Comparison of ENCODE assay signal across 33 cellular contexts in the genomic region with DNA sequence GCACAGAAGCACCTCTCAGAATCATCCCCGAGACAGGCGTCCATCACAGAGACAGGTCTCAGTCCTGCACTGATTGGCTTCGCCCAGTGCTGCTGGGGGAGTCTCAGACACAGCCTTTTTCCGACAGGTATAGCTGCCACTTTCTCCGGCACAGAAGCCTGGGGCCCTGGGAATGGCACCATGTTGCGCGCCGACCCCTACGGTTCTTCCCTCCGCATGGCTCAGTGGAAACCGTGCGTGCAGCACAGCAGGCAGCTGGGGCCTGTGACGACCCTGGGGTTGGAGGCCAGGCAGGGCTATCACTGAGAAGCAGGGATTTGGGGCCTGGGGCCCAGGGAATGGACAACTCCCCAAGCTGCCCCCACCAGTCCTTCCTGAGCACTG. TPM values are rescaled to one million over a fixed set of nuclear protein-coding genes. Genes with fewer than 3 reads are reported as not detected.
"Had no signal": no experiment of that assay in that cellular context is flagged by ENCODE, and none has a peak within 500 bp of the region (broad histone marks: within the 10 kb centered on the region; RNA-seq: fewer than 3 reads in every experiment).

No MANE protein-coding gene starts in this region.

- H3K27ac ChIP-seq: breast epithelium, coronary artery, gastrocnemius medialis, pancreas, psoas muscle, stomach, suprapubic skin, tibial nerve, VCaP had no signal

- DNase-seq: activated CD4-positive, alpha-beta memory T cell treated with anti-CD3 and anti-CD28 coated beads for 36 hours; activated CD4-positive, alpha-beta T cell treated with anti-CD3 and anti-CD28 coated beads for 48 hours; activated naive CD8-positive, alpha-beta T cell treated with anti-CD3 and anti-CD28 coated beads, Interleukin-2, amount 50 U/mL, for 24 hours; activated T-cell treated with anti-CD3 and anti-CD28 coated beads, Interleukin-2, amount 50 U/mL, for 48 hours; effector memory CD8-positive, alpha-beta T cell; erythroblast; gastrocnemius medialis; hippocampal formation; mesendoderm; nephron progenitor cell; SK-N-SH; stimulated activated CD4-positive, alpha-beta T cell treated with anti-CD3 and anti-CD28 coated beads, Interleukin-15, amount 100 ng/mL, for 24 hours; stimulated activated CD4-positive, alpha-beta T cell treated with anti-CD3 and anti-CD28 coated beads, Interleukin-2, amount 100 ng/mL, for 24 hours; stimulated activated naive B cell treated with anti-CD40 and anti-IgM and Interleukin-4, amounts not matched to agents 10 μg/mL and 1 μg/mL and 100 μg/mL, for 72 hours; stomach; SW 1271; T-helper 9 cell had no signal

- H3K9me3 ChIP-seq: breast epithelium, gastrocnemius medialis, pancreas, psoas muscle, SK-N-SH, stomach, suprapubic skin, tibial nerve had no signal

- H3K4me3 ChIP-seq: breast epithelium, coronary artery, gastrocnemius medialis, lung, pancreas, psoas muscle, stomach, suprapubic skin, tibial nerve had no signal

- H3K27me3 Mint-ChIP-seq: activated CD4-positive, alpha-beta memory T cell treated with anti-CD3 and anti-CD28 coated beads for 36 hours; activated naive CD4-positive, alpha-beta T cell treated with anti-CD3 and anti-CD28 coated beads, Interleukin-2, amount 50 U/mL, for 24 hours; activated naive CD8-positive, alpha-beta T cell treated with anti-CD3 and anti-CD28 coated beads, Interleukin-2, amount 50 U/mL, for 24 hours; central memory CD8-positive, alpha-beta T cell; effector memory CD8-positive, alpha-beta T cell; stimulated activated naive B cell treated with anti-CD40 and anti-IgM and Interleukin-4, amounts not matched to agents 10 μg/mL and 1 μg/mL and 100 μg/mL, for 72 hours had no signal

- H3K9me3 Mint-ChIP-seq: activated CD4-positive, alpha-beta memory T cell treated with anti-CD3 and anti-CD28 coated beads for 36 hours; activated naive CD4-positive, alpha-beta T cell treated with anti-CD3 and anti-CD28 coated beads, Interleukin-2, amount 50 U/mL, for 24 hours; activated naive CD8-positive, alpha-beta T cell treated with anti-CD3 and anti-CD28 coated beads, Interleukin-2, amount 50 U/mL, for 24 hours; activated T-helper 2 cell treated with anti-CD3 and anti-CD28 coated beads, Interferon-gamma antibody, Interleukin-2, Interleukin-4, amounts not matched to agents 10 μg/mL and 5 μg/mL and 100 μg/mL, durations not matched to agents 14 hours and 24 hours and 36 hours; central memory CD8-positive, alpha-beta T cell; effector memory CD8-positive, alpha-beta T cell; nephron progenitor cell; stimulated activated naive B cell treated with anti-CD40 and anti-IgM and Interleukin-4, amounts not matched to agents 10 μg/mL and 1 μg/mL and 100 μg/mL, for 72 hours; T-helper 1 cell treated with Interleukin-12 subunit alpha and Interleukin-12 subunit beta and Interleukin-4 antibody, amounts not matched to agents 30 μg/mL and 1 μg/mL, for 36 hours had no signal

- H3K4me3 Mint-ChIP-seq: activated CD4-positive, alpha-beta memory T cell treated with anti-CD3 and anti-CD28 coated beads for 36 hours; activated naive CD4-positive, alpha-beta T cell treated with anti-CD3 and anti-CD28 coated beads, Interleukin-2, amount 50 U/mL, for 24 hours; activated naive CD8-positive, alpha-beta T cell treated with anti-CD3 and anti-CD28 coated beads, Interleukin-2, amount 50 U/mL, for 24 hours; central memory CD8-positive, alpha-beta T cell; effector memory CD8-positive, alpha-beta T cell; nephron progenitor cell; stimulated activated naive B cell treated with anti-CD40 and anti-IgM and Interleukin-4, amounts not matched to agents 10 μg/mL and 1 μg/mL and 100 μg/mL, for 72 hours; T-helper 1 cell treated with Interleukin-12 subunit alpha and Interleukin-12 subunit beta and Interleukin-4 antibody, amounts not matched to agents 30 μg/mL and 1 μg/mL, for 36 hours had no signal

- FAIRE-seq: keratinocyte, pancreas, TTC549, urothelium cell line had no signal

- H3K27me3 ChIP-seq: breast epithelium, gastrocnemius medialis, pancreas, stomach, suprapubic skin, tibial nerve had no signal

- H3K4me2 ChIP-seq: SK-N-SH had no signal

- H3K36me3 ChIP-seq: pancreas had no signal

- H3K4me1 ChIP-seq: breast epithelium, gastrocnemius medialis, pancreas, psoas muscle, stomach, suprapubic skin, tibial nerve had no signal

- H3K27ac Mint-ChIP-seq: activated CD4-positive, alpha-beta memory T cell treated with anti-CD3 and anti-CD28 coated beads for 36 hours; activated naive CD4-positive, alpha-beta T cell treated with anti-CD3 and anti-CD28 coated beads, Interleukin-2, amount 50 U/mL, for 24 hours; activated naive CD8-positive, alpha-beta T cell treated with anti-CD3 and anti-CD28 coated beads, Interleukin-2, amount 50 U/mL, for 24 hours; activated T-helper 2 cell treated with anti-CD3 and anti-CD28 coated beads, Interferon-gamma antibody, Interleukin-2, Interleukin-4, amounts not matched to agents 10 μg/mL and 5 μg/mL and 100 μg/mL, durations not matched to agents 14 hours and 24 hours and 36 hours; effector memory CD8-positive, alpha-beta T cell; nephron progenitor cell; stimulated activated naive B cell treated with anti-CD40 and anti-IgM and Interleukin-4, amounts not matched to agents 10 μg/mL and 1 μg/mL and 100 μg/mL, for 72 hours; T-helper 1 cell treated with Interleukin-12 subunit alpha and Interleukin-12 subunit beta and Interleukin-4 antibody, amounts not matched to agents 30 μg/mL and 1 μg/mL, for 36 hours had no signal

- H3K9ac ChIP-seq: SK-N-SH had no signal

- H3K4me1 Mint-ChIP-seq: activated naive CD4-positive, alpha-beta T cell treated with anti-CD3 and anti-CD28 coated beads, Interleukin-2, amount 50 U/mL, for 24 hours; activated naive CD8-positive, alpha-beta T cell treated with anti-CD3 and anti-CD28 coated beads, Interleukin-2, amount 50 U/mL, for 24 hours; central memory CD8-positive, alpha-beta T cell; nephron progenitor cell had no signal

RNA-seq across cellular contexts. Expression of a gene that starts 29.7 kb away (rescaled TPM):
- total RNA-seq: activated CD4-positive, alpha-beta memory T cell treated with anti-CD3 and anti-CD28 coated beads for 36 hours; activated T-helper 2 cell treated with anti-CD3 and anti-CD28 coated beads, Interferon-gamma antibody, Interleukin-2, Interleukin-4, amounts not matched to agents 10 μg/mL and 5 μg/mL and 100 μg/mL, durations not matched to agents 14 hours and 24 hours and 36 hours; breast epithelium; mononuclear cell; stomach had no signal
- polyA plus RNA-seq: keratinocyte had no signal

RNA-seq across cellular contexts. Expression of a gene that starts 58.5 kb away (rescaled TPM):
- total RNA-seq: breast epithelium, gastrocnemius medialis, mononuclear cell, psoas muscle had no signal
- polyA plus RNA-seq: keratinocyte had no signal
